In genomic region chr3:183540501-183541234, GRCh38 we compare ENCODE assay signal across 10 cellular contexts. TPM values are rescaled to one million over a fixed set of nuclear protein-coding genes. Genes with fewer than 3 reads are reported as not detected.
DNase-seq lines count a peak whose midpoint lies in the region; ATAC-seq, FAIRE-seq and TF ChIP-seq lines count a peak whose summit lies in the region.
"Had no signal": no experiment of that assay in that cellular context is flagged by ENCODE, and none has a peak within 500 bp of the region (broad histone marks: within the 10 kb centered on the region; RNA-seq: fewer than 3 reads in every experiment).

No MANE protein-coding gene starts in this region.

- intact Hi-C loops in transverse colon (cut with DNase I; ENCODE audit: low total_unique reads), result no loop called here

- TF ChIP-seq POLR2A in transverse colon (IDR thresholded peaks at IDR 0.05), result no peak

- H3K79me2 ChIP-seq in astrocyte (ENCODE audit: insufficient read depth, low read length), result no peaks in the 10 kb centered on the region

- FAIRE-seq in astrocyte (lab: Jason Lieb, UNC), result no peak
- FAIRE-seq: endometrium had no signal

- in situ Hi-C loops in transverse colon (cut with MboI; ENCODE audit: low pct_ligation_motif_present in 1 of 4, low pct_unique_long_range_greater_than_20kb in 1 of 4, low sequenced_read_pairs in 3 of 4), result no loop called here
- in situ Hi-C loops in brain microvascular endothelial cell (cut with HindIII; ENCODE audit: low pct_ligation_motif_present, low sequenced_read_pairs), result no loop called here

- H3K4me1 ChIP-seq in astrocyte (ENCODE audit: insufficient read depth, low read length), result no peaks in the 10 kb centered on the region
- H3K4me1 ChIP-seq in transverse colon, result peaks cover 0 to 10% (median 0%) of the 10 kb centered on the region in 4 donors

- H3K36me3 Mint-ChIP-seq in activated naive CD4-positive, alpha-beta T cell treated with anti-CD3 and anti-CD28 coated beads, Interleukin-2, amount 10 ng/mL, durations not matched to agents 7 days and 5 days, result peaks cover 31% of the 10 kb centered on the region
- H3K36me3 Mint-ChIP-seq in astrocyte (ENCODE audit: low read depth, unreplicated experiment), result no peaks in the 10 kb centered on the region

- H3K9me3 ChIP-seq in astrocyte (ENCODE audit: insufficient read depth, low read depth, low read length) (no peaks in the 10 kb centered on the region), transverse colon (no peaks in the 10 kb centered on the region)

- peaks cover 70% of the 10 kb centered on the region for H3K4me1 Mint-ChIP-seq in activated naive CD4-positive, alpha-beta T cell treated with anti-CD3 and anti-CD28 coated beads, Interleukin-2, amount 10 ng/mL, durations not matched to agents 7 days and 5 days
- peaks cover 12% of the 10 kb centered on the region for H3K4me1 Mint-ChIP-seq in astrocyte (ENCODE audit: low read depth, unreplicated experiment)

- no peak for DNase-seq in activated naive CD4-positive, alpha-beta T cell treated with anti-CD3 and anti-CD28 coated beads, Interleukin-2, amount 10 ng/mL, durations not matched to agents 7 days and 5 days
- no peak for DNase-seq in activated naive CD4-positive, alpha-beta T cell (lab: John Stamatoyannopoulos, UW)
- DNase-seq in astrocyte (ENCODE audit: low read depth) (no peak), transverse colon (peak; percentile 53), brain microvascular endothelial cell (no peak), NCI-H1092 (lab: John Stamatoyannopoulos, UW) (no peak)
- DNase-seq in activated CD8-positive, alpha-beta memory T cell treated with anti-CD3 and anti-CD28 coated beads, Interleukin-2, amount 50 U/mL, for 4 hours, result no peak
- DNase-seq: NCI-H1105 treated with DMSO at 0.1 percent for 48 hours had no signal

- 76 to 78% methylated on average over 5 to 14 of the region's 14 CpGs for WGBS in transverse colon (ENCODE audit: low coverage in 1 of 2), 2 donors

- peak overlapping the region; percentile 16 for H3K4me3 Mint-ChIP-seq in activated naive CD4-positive, alpha-beta T cell treated with anti-CD3 and anti-CD28 coated beads, Interleukin-2, amount 10 ng/mL, durations not matched to agents 7 days and 5 days
- no peak overlapping the region for H3K4me3 Mint-ChIP-seq in astrocyte (ENCODE audit: unreplicated experiment)

- H3K9ac ChIP-seq in astrocyte (ENCODE audit: low read length), result no peak overlapping the region

- no peaks in the 10 kb centered on the region for H3K27me3 ChIP-seq in astrocyte (ENCODE audit: insufficient read depth, low read length)
- no peaks in the 10 kb centered on the region for H3K27me3 ChIP-seq in transverse colon
- no peaks in the 10 kb centered on the region for H3K27me3 ChIP-seq in brain microvascular endothelial cell (replicated peaks)

- H3K4me2 ChIP-seq in astrocyte (ENCODE audit: low read length), result no peak overlapping the region

- no peak overlapping the region for H2AFZ ChIP-seq in astrocyte (ENCODE audit: low read depth, low read length)

- TF ChIP-seq EP300 in transverse colon (IDR thresholded peaks at IDR 0.05; ENCODE audit: low read depth), result no peak

- no peak overlapping the region for H3K4me3 ChIP-seq in astrocyte (ENCODE audit: insufficient read depth, low read depth, low read length)
- no peak overlapping the region for H3K4me3 ChIP-seq in transverse colon
- no peak overlapping the region for H3K4me3 ChIP-seq in brain microvascular endothelial cell (ENCODE audit: low read depth, low read length)

- CTCF ChIA-PET in activated naive CD4-positive, alpha-beta T cell treated with anti-CD3 and anti-CD28 coated beads, Interleukin-2, amount 10 ng/mL, durations not matched to agents 7 days and 5 days (lab: Charles Lee), result interaction anchor here (0.6 to 1.4 kb wide), 6 partner anchors 13 to 744 kb away, joined by 3 to 6 read pairs (median 4); no protein-coding TSS in a partner anchor

- no peaks in the 10 kb centered on the region for H3K27me3 Mint-ChIP-seq in activated naive CD4-positive, alpha-beta T cell treated with anti-CD3 and anti-CD28 coated beads, Interleukin-2, amount 10 ng/mL, durations not matched to agents 7 days and 5 days
- H3K27me3 Mint-ChIP-seq in astrocyte (ENCODE audit: low read depth, unreplicated experiment), result peaks cover 2% of the 10 kb centered on the region

- no peaks in the 10 kb centered on the region for H3K9me3 Mint-ChIP-seq in activated naive CD4-positive, alpha-beta T cell treated with anti-CD3 and anti-CD28 coated beads, Interleukin-2, amount 10 ng/mL, durations not matched to agents 7 days and 5 days
- H3K9me3 Mint-ChIP-seq in astrocyte (ENCODE audit: unreplicated experiment), result no peaks in the 10 kb centered on the region

- no peaks in the 10 kb centered on the region for H4K20me1 ChIP-seq in astrocyte (ENCODE audit: insufficient read depth, low read length)

- TF ChIP-seq CTCF in astrocyte (IDR thresholded peaks at IDR 0.05; ENCODE audit: insufficient read depth, low read depth, low read length) (no peak), transverse colon (IDR thresholded peaks at IDR 0.05) (no peak), brain microvascular endothelial cell (IDR thresholded peaks at IDR 0.05; ENCODE audit: low read depth, low read length, missing control alignments) (no peak)

- no peaks in the 10 kb centered on the region for H3K36me3 ChIP-seq in astrocyte (ENCODE audit: insufficient read depth, low read length)
- H3K36me3 ChIP-seq in transverse colon, result no peaks in the 10 kb centered on the region
- H3K36me3 ChIP-seq in brain microvascular endothelial cell (replicated peaks), result no peaks in the 10 kb centered on the region

- peak; percentile 28 for ATAC-seq in HG03558 (IDR thresholded peaks at IDR 0.05; ENCODE audit: extremely low read depth, unreplicated experiment)

- no peak overlapping the region for H3K27ac ChIP-seq in astrocyte (ENCODE audit: low read depth, low read length)
- H3K27ac ChIP-seq in transverse colon, result peak overlapping the region in 3 of 4 donors; percentile 37 to 67 (median 41)
- no peak overlapping the region for H3K27ac ChIP-seq in brain microvascular endothelial cell

- peak overlapping the region; percentile 85 for H3K27ac Mint-ChIP-seq in activated naive CD4-positive, alpha-beta T cell treated with anti-CD3 and anti-CD28 coated beads, Interleukin-2, amount 10 ng/mL, durations not matched to agents 7 days and 5 days
- H3K27ac Mint-ChIP-seq in astrocyte (ENCODE audit: unreplicated experiment), result peak overlapping the region; percentile 54

RNA-seq across cellular contexts. Expression of gene KLHL6, which starts 14.8 kb away (rescaled TPM):
- total RNA-seq in astrocyte, result 0.11 and 0.14 TPM in 2 replicates
- total RNA-seq in transverse colon, result 10 to 100 TPM in 1 of 4 donors, 1 to 10 TPM in 2, under 1 TPM in 1; 0.60 to 17.0 (median 2.7) TPM

Comparison
In these comparisons a context has a peak if more than half of its experiments do, and no peak if none do; other contexts are left out.
1. H3K27ac ChIP-seq: peak in transverse colon (3 of 4); none in astrocyte (single experiment) and brain microvascular endothelial cell (single experiment).